ENCODE assay signal across 8 cellular contexts in genomic region chr10:126062132-126063032, GRCh38.
DNase-seq lines count a peak whose midpoint lies in the region; ATAC-seq and TF ChIP-seq lines count a peak whose summit lies in the region.

No MANE protein-coding gene starts in this region.

- H3K27me3 ChIP-seq in left ventricle myocardium inferior (ENCODE audit: low read depth) (peaks cover 17% of the 10 kb centered on the region), skeletal muscle tissue (ENCODE audit: control insufficient read depth in 3 of 3, insufficient read depth in 3 of 3, low read length in 3 of 3) (peaks cover 0 to 8% (median 0%) of the 10 kb centered on the region in 3 donors)

- H3K27ac ChIP-seq in angular gyrus (ENCODE audit: low read depth, low read length): peak overlapping the region; percentile 57
- H3K27ac ChIP-seq in left ventricle myocardium inferior (replicated peaks): peak overlapping the region; percentile 65
- H3K27ac ChIP-seq in skeletal muscle tissue (ENCODE audit: low read depth, low read length): peak overlapping the region; percentile 86

- H3K36me3 ChIP-seq in left ventricle myocardium inferior: no peaks in the 10 kb centered on the region
- no peaks in the 10 kb centered on the region for H3K36me3 ChIP-seq in skeletal muscle tissue (ENCODE audit: control insufficient read depth in 3 of 3, insufficient read depth in 3 of 3, low read length in 3 of 3)

- peaks cover 6% of the 10 kb centered on the region for H3K9me3 ChIP-seq in left ventricle myocardium inferior (replicated peaks)
- no peaks in the 10 kb centered on the region for H3K9me3 ChIP-seq in skeletal muscle tissue (ENCODE audit: control insufficient read depth in 3 of 3, low read length in 3 of 3)

- no peak overlapping the region for H3K4me3 ChIP-seq in left ventricle myocardium inferior
- no peak overlapping the region for H3K4me3 ChIP-seq in skeletal muscle tissue (ENCODE audit: low read length in 3 of 3)

- peak; percentile 99 for DNase-seq in H4 (ENCODE audit: low spot score)
- peak; percentile 88 for DNase-seq in left ventricle myocardium inferior
- no peak for DNase-seq in NCI-H1694 (lab: John Stamatoyannopoulos, UW)
- DNase-seq in NCI-H510A treated with DMSO at 0.1 percent for 48 hours (lab: John Stamatoyannopoulos, UW): no peak
- no peak for DNase-seq in NCI-H2227 treated with DMSO at 0.1 percent for 48 hours (lab: John Stamatoyannopoulos, UW)

- ATAC-seq in GM21528 (IDR thresholded peaks at IDR 0.05; ENCODE audit: low FRiP score, unreplicated experiment): no peak

- H3K9ac ChIP-seq in skeletal muscle tissue (ENCODE audit: low read depth in 1 of 3, low read length in 3 of 3): peak overlapping the region in 1 of 3 donors; percentile 53

- H3K4me1 ChIP-seq in left ventricle myocardium inferior (peaks cover 38% of the 10 kb centered on the region), skeletal muscle tissue (ENCODE audit: control insufficient read depth in 3 of 3, insufficient read depth in 3 of 3, low read length in 3 of 3) (peaks cover 6 to 13% (median 8%) of the 10 kb centered on the region in 3 donors)

- TF ChIP-seq CTCF in left ventricle myocardium inferior (IDR thresholded peaks at IDR 0.05; ENCODE audit: borderline replicate concordance): no peak

- intact Hi-C loops in left ventricle myocardium inferior (cut with micrococcal nuclease): no loop called here

Comparison
In these comparisons a context has a peak if more than half of its experiments do, and no peak if none do; other contexts are left out.
1. DNase-seq: peak in H4 (single experiment) and left ventricle myocardium inferior (single experiment); none in NCI-H1694 (single experiment), NCI-H510A treated with DMSO at 0.1 percent for 48 hours (single experiment) and NCI-H2227 treated with DMSO at 0.1 percent for 48 hours (single experiment).
2. Peak in every context shown above with its lines, with median percentiles within 50 percentile points of each other: H3K27ac ChIP-seq.